ENCODE assay signal across 16 cellular contexts in the genomic region with DNA sequence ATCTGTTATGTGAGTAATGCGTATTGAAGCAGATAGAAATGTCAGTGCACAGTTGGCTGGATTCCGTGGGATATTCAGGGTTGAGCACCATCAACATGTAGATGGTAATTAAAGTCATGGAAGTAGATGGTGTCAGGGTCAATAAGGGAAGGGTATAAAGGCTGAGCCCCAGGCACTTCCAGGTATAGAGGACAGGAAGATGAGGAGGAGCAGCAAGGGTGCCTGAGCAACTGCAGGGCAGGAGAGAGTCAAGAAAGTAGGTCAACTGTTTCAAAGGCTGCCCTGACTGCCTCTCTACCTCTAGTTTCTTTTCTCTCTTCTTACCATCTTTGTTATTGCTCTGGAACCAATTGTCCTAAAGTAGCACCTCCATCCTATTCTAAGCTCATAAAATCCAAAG.
DNase-seq lines count a peak whose midpoint lies in the region; ATAC-seq and TF ChIP-seq lines count a peak whose summit lies in the region.
"Had no signal": no experiment of that assay in that cellular context is flagged by ENCODE, and none has a peak within 500 bp of the region (broad histone marks: within the 10 kb centered on the region; RNA-seq: fewer than 3 reads in every experiment).

No MANE protein-coding gene starts in this region.

- H3K9me3 Mint-ChIP-seq in activated T-cell treated with anti-CD3 and anti-CD28 coated beads, Interleukin-2, amount 50 U/mL, for 4 hours, result no peaks in the 10 kb centered on the region
- H3K9me3 Mint-ChIP-seq in T-helper 1 cell treated with Interleukin-12 subunit alpha and Interleukin-12 subunit beta and Interleukin-4 antibody, amounts not matched to agents 30 μg/mL and 1 μg/mL, for 36 hours, result no peaks in the 10 kb centered on the region
- H3K9me3 Mint-ChIP-seq in effector memory CD8-positive, alpha-beta T cell, result no peaks in the 10 kb centered on the region
- no peaks in the 10 kb centered on the region for H3K9me3 Mint-ChIP-seq in stimulated activated effector memory CD8-positive, alpha-beta T cell treated with anti-CD3 and anti-CD28 coated beads, Interleukin-12 subunit alpha, Interleukin-12 subunit beta, amount 100 ng/mL, for 72 hours

- H3K36me3 Mint-ChIP-seq in activated T-cell treated with anti-CD3 and anti-CD28 coated beads, Interleukin-2, amount 50 U/mL, for 4 hours (ENCODE audit: insufficient read depth), result peaks cover 20% of the 10 kb centered on the region
- H3K36me3 Mint-ChIP-seq in T-helper 1 cell treated with Interleukin-12 subunit alpha and Interleukin-12 subunit beta and Interleukin-4 antibody, amounts not matched to agents 30 μg/mL and 1 μg/mL, for 36 hours (ENCODE audit: low read depth), result peaks cover 26% of the 10 kb centered on the region
- peaks cover 7% of the 10 kb centered on the region for H3K36me3 Mint-ChIP-seq in effector memory CD8-positive, alpha-beta T cell (ENCODE audit: insufficient read depth)
- peaks cover 56% of the 10 kb centered on the region for H3K36me3 Mint-ChIP-seq in stimulated activated effector memory CD8-positive, alpha-beta T cell treated with anti-CD3 and anti-CD28 coated beads, Interleukin-12 subunit alpha, Interleukin-12 subunit beta, amount 100 ng/mL, for 72 hours

- POLR2A ChIA-PET in RWPE1 (lab: Yijun Ruan, JAX; ENCODE audit: low non-redundant PET), result no interaction called here

- no peak overlapping the region for H3K27ac ChIP-seq in RWPE1
- H3K27ac ChIP-seq: neutrophil had no signal

- ATAC-seq in activated T-cell treated with anti-CD3 and anti-CD28 coated beads, Interleukin-2, amount 50 U/mL, for 4 hours, result peak; percentile 11 to 29
- peak; percentile 67 for ATAC-seq in effector memory CD8-positive, alpha-beta T cell (replicated peaks)
- peak; percentile 48 for ATAC-seq in stimulated activated effector memory CD8-positive, alpha-beta T cell treated with anti-CD3 and anti-CD28 coated beads, Interleukin-12 subunit alpha, Interleukin-12 subunit beta, amount 100 ng/mL, for 72 hours
- no peak for ATAC-seq in GM21576 (IDR thresholded peaks at IDR 0.05; ENCODE audit: unreplicated experiment)
- ATAC-seq: heart right ventricle, left lobe of liver had no signal

- peak overlapping the region; percentile 89 for H3K4me3 Mint-ChIP-seq in activated T-cell treated with anti-CD3 and anti-CD28 coated beads, Interleukin-2, amount 50 U/mL, for 4 hours
- H3K4me3 Mint-ChIP-seq in T-helper 1 cell treated with Interleukin-12 subunit alpha and Interleukin-12 subunit beta and Interleukin-4 antibody, amounts not matched to agents 30 μg/mL and 1 μg/mL, for 36 hours, result peak overlapping the region; percentile 89
- H3K4me3 Mint-ChIP-seq in effector memory CD8-positive, alpha-beta T cell, result peak overlapping the region; percentile 85 to 91
- peak overlapping the region; percentile 92 for H3K4me3 Mint-ChIP-seq in stimulated activated effector memory CD8-positive, alpha-beta T cell treated with anti-CD3 and anti-CD28 coated beads, Interleukin-12 subunit alpha, Interleukin-12 subunit beta, amount 100 ng/mL, for 72 hours

- H3K27me3 Mint-ChIP-seq in activated T-cell treated with anti-CD3 and anti-CD28 coated beads, Interleukin-2, amount 50 U/mL, for 4 hours (ENCODE audit: low read depth), result no peaks in the 10 kb centered on the region
- no peaks in the 10 kb centered on the region for H3K27me3 Mint-ChIP-seq in T-helper 1 cell treated with Interleukin-12 subunit alpha and Interleukin-12 subunit beta and Interleukin-4 antibody, amounts not matched to agents 30 μg/mL and 1 μg/mL, for 36 hours (ENCODE audit: low read depth)
- H3K27me3 Mint-ChIP-seq in effector memory CD8-positive, alpha-beta T cell, result no peaks in the 10 kb centered on the region

- CTCF ChIA-PET in RWPE1 (lab: Yijun Ruan, JAX), result no interaction called here

- no peak for TF ChIP-seq CTCF in RWPE1 (conservative IDR thresholded peaks at IDR 0.05; ENCODE audit: low read depth)

- peaks cover 78% of the 10 kb centered on the region for H3K4me1 Mint-ChIP-seq in activated T-cell treated with anti-CD3 and anti-CD28 coated beads, Interleukin-2, amount 50 U/mL, for 4 hours (ENCODE audit: low read depth)
- peaks cover 65% of the 10 kb centered on the region for H3K4me1 Mint-ChIP-seq in T-helper 1 cell treated with Interleukin-12 subunit alpha and Interleukin-12 subunit beta and Interleukin-4 antibody, amounts not matched to agents 30 μg/mL and 1 μg/mL, for 36 hours (ENCODE audit: low read depth)
- peaks cover 62 to 68% of the 10 kb centered on the region in 2 donors for H3K4me1 Mint-ChIP-seq in effector memory CD8-positive, alpha-beta T cell (ENCODE audit: low read depth in 2 of 2)
- H3K4me1 Mint-ChIP-seq in stimulated activated effector memory CD8-positive, alpha-beta T cell treated with anti-CD3 and anti-CD28 coated beads, Interleukin-12 subunit alpha, Interleukin-12 subunit beta, amount 100 ng/mL, for 72 hours, result peaks cover 92% of the 10 kb centered on the region

- DNase-seq in activated T-cell treated with anti-CD3 and anti-CD28 coated beads, Interleukin-2, amount 50 U/mL, for 4 hours, result no peak
- DNase-seq in activated T-cell treated with anti-CD3 and anti-CD28 coated beads, Interleukin-2, amount 50 U/mL, for 48 hours, result no peak
- no peak for DNase-seq in effector memory CD8-positive, alpha-beta T cell
- DNase-seq in stimulated activated effector memory CD8-positive, alpha-beta T cell treated with anti-CD3 and anti-CD28 coated beads, Interleukin-12 subunit alpha, Interleukin-12 subunit beta, amount 100 ng/mL, for 72 hours (ENCODE audit: low spot score in 2 of 2), result no peak
- no peak for DNase-seq in SHP77 (lab: John Stamatoyannopoulos, UW)
- DNase-seq in RWPE1 (ENCODE audit: low spot score), result no peak
- DNase-seq: ACHN, DMS 273 treated with DMSO at 0.1 percent for 48 hours, heart right ventricle, KG1, NCI-H187, NCI-H774 had no signal

- H3K27ac Mint-ChIP-seq in T-helper 1 cell treated with Interleukin-12 subunit alpha and Interleukin-12 subunit beta and Interleukin-4 antibody, amounts not matched to agents 30 μg/mL and 1 μg/mL, for 36 hours, result peak overlapping the region; percentile 97
- peak overlapping the region; percentile 87 to 98 for H3K27ac Mint-ChIP-seq in effector memory CD8-positive, alpha-beta T cell
- peak overlapping the region; percentile 97 for H3K27ac Mint-ChIP-seq in stimulated activated effector memory CD8-positive, alpha-beta T cell treated with anti-CD3 and anti-CD28 coated beads, Interleukin-12 subunit alpha, Interleukin-12 subunit beta, amount 100 ng/mL, for 72 hours
